In the genomic region with DNA sequence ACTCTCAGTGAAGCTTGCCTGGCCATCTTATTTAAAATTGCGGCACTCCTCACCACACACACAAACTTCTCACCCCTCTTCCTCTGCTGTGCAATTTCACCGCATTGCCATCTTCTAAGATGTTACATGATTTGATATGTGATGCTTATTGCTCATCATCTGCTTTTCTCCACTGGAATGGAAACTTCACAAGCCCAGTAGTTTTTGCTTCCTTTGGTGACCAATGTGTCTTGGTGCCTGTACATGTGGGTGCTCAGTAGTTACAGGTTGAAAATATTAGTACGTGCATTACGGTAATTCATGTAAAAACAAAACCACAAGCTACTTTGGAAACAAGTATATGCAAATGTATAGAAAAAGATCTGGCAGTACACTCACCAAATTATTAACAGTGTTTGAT, we compare ENCODE assay signal across 8 cellular contexts.
DNase-seq lines count a peak whose midpoint lies in the region; ATAC-seq, FAIRE-seq and TF ChIP-seq lines count a peak whose summit lies in the region.
"Not testable (repeated sequence)": the region's sequence is repeated elsewhere in the genome, so short reads cannot be mapped to it uniquely, and the experiment has no call there.

No MANE protein-coding gene starts in this region.

- not testable (repeated sequence) for H3K4me3 Mint-ChIP-seq in activated CD8-positive, alpha-beta T cell treated with anti-CD3 and anti-CD28 coated beads for 36 hours
- H3K4me3 Mint-ChIP-seq in natural killer cell treated with Interleukin-12 subunit alpha and Interleukin-12 subunit beta and Interleukin-15 and Interleukin-18, amount 100 ng/mL, for 72 hours, result peak overlapping the region; percentile 36

- H3K9me3 Mint-ChIP-seq in activated CD8-positive, alpha-beta T cell treated with anti-CD3 and anti-CD28 coated beads for 36 hours; natural killer cell treated with Interleukin-12 subunit alpha and Interleukin-12 subunit beta and Interleukin-15 and Interleukin-18, amount 100 ng/mL, for 72 hours: not testable (repeated sequence)

- intact Hi-C loops in activated CD8-positive, alpha-beta T cell treated with anti-CD3 and anti-CD28 coated beads for 36 hours (cut with micrococcal nuclease), result not testable (repeated sequence)

- not testable (repeated sequence) for H3K36me3 Mint-ChIP-seq in activated CD8-positive, alpha-beta T cell treated with anti-CD3 and anti-CD28 coated beads for 36 hours (ENCODE audit: low read depth); natural killer cell treated with Interleukin-12 subunit alpha and Interleukin-12 subunit beta and Interleukin-15 and Interleukin-18, amount 100 ng/mL, for 72 hours

- CTCF ChIA-PET in activated CD8-positive, alpha-beta T cell treated with anti-CD3 and anti-CD28 coated beads for 36 hours (lab: Charles Lee), result not testable (repeated sequence)

- ATAC-seq in GM18870 (IDR thresholded peaks at IDR 0.05; ENCODE audit: unreplicated experiment) (peak; percentile 87), GM21381 (IDR thresholded peaks at IDR 0.05; ENCODE audit: unreplicated experiment) (peak; percentile 61), HG02763 (IDR thresholded peaks at IDR 0.05; ENCODE audit: unreplicated experiment) (peak; percentile 71), HG03066 (IDR thresholded peaks at IDR 0.05; ENCODE audit: low read depth, unreplicated experiment) (peak; percentile 59), HG03460 (IDR thresholded peaks at IDR 0.05; ENCODE audit: unreplicated experiment) (peak; percentile 56)
- ATAC-seq in activated CD8-positive, alpha-beta T cell treated with anti-CD3 and anti-CD28 coated beads for 36 hours, result peak; percentile 69
- peak in 1 of 2 donors; percentile 73 for ATAC-seq in natural killer cell treated with Interleukin-12 subunit alpha and Interleukin-12 subunit beta and Interleukin-15 and Interleukin-18, amount 100 ng/mL, for 72 hours

- not testable (repeated sequence) for TF ChIP-seq POLR2A in GM12891 (IDR thresholded peaks at IDR 0.05; ENCODE audit: low read depth, low read length)

- not testable (repeated sequence) for TF ChIP-seq CTCF in activated CD8-positive, alpha-beta T cell treated with anti-CD3 and anti-CD28 coated beads for 36 hours (IDR thresholded peaks at IDR 0.05)

- not testable (repeated sequence) for DNase-seq in GM12891 (ENCODE audit: insufficient read length, low spot score); natural killer cell treated with Interleukin-12 subunit alpha and Interleukin-12 subunit beta and Interleukin-15 and Interleukin-18, amount 100 ng/mL, for 72 hours (ENCODE audit: low spot score)
- DNase-seq in activated CD8-positive, alpha-beta T cell treated with anti-CD3 and anti-CD28 coated beads for 36 hours, result peak; percentile 9

- H3K4me1 Mint-ChIP-seq in activated CD8-positive, alpha-beta T cell treated with anti-CD3 and anti-CD28 coated beads for 36 hours (ENCODE audit: low read depth); natural killer cell treated with Interleukin-12 subunit alpha and Interleukin-12 subunit beta and Interleukin-15 and Interleukin-18, amount 100 ng/mL, for 72 hours (ENCODE audit: low read depth in 2 of 2): not testable (repeated sequence)

- H3K27me3 Mint-ChIP-seq in activated CD8-positive, alpha-beta T cell treated with anti-CD3 and anti-CD28 coated beads for 36 hours, result not testable (repeated sequence)
- peaks cover 19 to 27% of the 10 kb centered on the region in 2 donors for H3K27me3 Mint-ChIP-seq in natural killer cell treated with Interleukin-12 subunit alpha and Interleukin-12 subunit beta and Interleukin-15 and Interleukin-18, amount 100 ng/mL, for 72 hours

- peak; percentile 96 for FAIRE-seq in GM12891 (lab: Jason Lieb, UNC)

- POLR2A ChIA-PET in activated CD8-positive, alpha-beta T cell treated with anti-CD3 and anti-CD28 coated beads for 36 hours (lab: Charles Lee), result not testable (repeated sequence)

- not testable (repeated sequence) for H3K27ac Mint-ChIP-seq in activated CD8-positive, alpha-beta T cell treated with anti-CD3 and anti-CD28 coated beads for 36 hours; natural killer cell treated with Interleukin-12 subunit alpha and Interleukin-12 subunit beta and Interleukin-15 and Interleukin-18, amount 100 ng/mL, for 72 hours
